Comparison of ENCODE assay signal across 15 cellular contexts in genomic region chr13:27112006-27112405, GRCh38. TPM values are rescaled to one million over a fixed set of nuclear protein-coding genes. Genes with fewer than 3 reads are reported as not detected.
DNase-seq lines count a peak whose midpoint lies in the region; ATAC-seq and TF ChIP-seq lines count a peak whose summit lies in the region.
"Had no signal": no experiment of that assay in that cellular context is flagged by ENCODE, and none has a peak within 500 bp of the region (broad histone marks: within the 10 kb centered on the region; RNA-seq: fewer than 3 reads in every experiment).

No MANE protein-coding gene starts in this region.

- CTCF ChIA-PET in Panc1 (lab: Charles Lee) (no interaction called here), SK-N-SH (lab: Yijun Ruan, JAX) (no interaction called here)

- H3K9me3 ChIP-seq in Panc1 (ENCODE audit: control insufficient read depth, insufficient read depth, low read depth, low read length) (no peaks in the 10 kb centered on the region), SK-N-SH (no peaks in the 10 kb centered on the region), lower lobe of right lung (no peaks in the 10 kb centered on the region)

- H3K4me3 Mint-ChIP-seq in activated T-cell treated with anti-CD3 and anti-CD28 coated beads, Interleukin-2, amount 50 U/mL, for 72 hours, result no peak overlapping the region
- H3K4me3 Mint-ChIP-seq in stimulated activated naive CD8-positive, alpha-beta T cell treated with anti-CD3 and anti-CD28 coated beads, Interleukin-15, amount 100 ng/mL, for 72 hours, result no peak overlapping the region
- H3K4me3 Mint-ChIP-seq: B cell; CD8-positive, alpha-beta T cell had no signal

- H3K9me3 Mint-ChIP-seq in activated T-cell treated with anti-CD3 and anti-CD28 coated beads, Interleukin-2, amount 50 U/mL, for 72 hours, result no peaks in the 10 kb centered on the region
- no peaks in the 10 kb centered on the region for H3K9me3 Mint-ChIP-seq in stimulated activated naive CD8-positive, alpha-beta T cell treated with anti-CD3 and anti-CD28 coated beads, Interleukin-15, amount 100 ng/mL, for 72 hours
- H3K9me3 Mint-ChIP-seq: CD8-positive, alpha-beta T cell had no signal

- no peak for TF ChIP-seq EP300 in SK-N-SH (IDR thresholded peaks at IDR 0.05; ENCODE audit: borderline replicate concordance in 1 of 2, low read depth in 1 of 2, low read length in 1 of 2)

- H3K36me3 ChIP-seq in Panc1 (ENCODE audit: control insufficient read depth, insufficient read depth, low read length), result peaks cover 9% of the 10 kb centered on the region
- peaks cover 16 to 18% of the 10 kb centered on the region in 2 experiments for H3K36me3 ChIP-seq in SK-N-SH (replicated peaks in 1 of 2; ENCODE audit: control insufficient read depth in 1 of 2, insufficient read depth in 2 of 2, low read length in 1 of 2)
- peaks cover 9% of the 10 kb centered on the region for H3K36me3 ChIP-seq in lower lobe of right lung

- no peak overlapping the region for H3K9ac ChIP-seq in SK-N-SH

- H4K20me1 ChIP-seq in SK-N-SH (ENCODE audit: insufficient read depth), result peaks cover 24% of the 10 kb centered on the region

- no peak overlapping the region for H3K4me2 ChIP-seq in SK-N-SH

- in situ Hi-C loops in Panc1 (cut with HindIII; ENCODE audit: low pct_unique_long_range_greater_than_20kb, low sequenced_read_pairs), result no loop called here

- POLR2A ChIA-PET in Panc1 (lab: Charles Lee) (interaction anchor here (0.7 kb wide), 1 partner anchor 46 kb away, joined by 3 read pairs; no protein-coding TSS in a partner anchor), SK-N-SH (lab: Yijun Ruan, JAX) (no interaction called here)

- no peak overlapping the region for H3K27ac Mint-ChIP-seq in activated T-cell treated with anti-CD3 and anti-CD28 coated beads, Interleukin-2, amount 50 U/mL, for 72 hours
- peak overlapping the region in 1 of 2 donors; percentile 57 for H3K27ac Mint-ChIP-seq in stimulated activated naive CD8-positive, alpha-beta T cell treated with anti-CD3 and anti-CD28 coated beads, Interleukin-15, amount 100 ng/mL, for 72 hours
- H3K27ac Mint-ChIP-seq: B cell; CD8-positive, alpha-beta T cell had no signal

- H3K27ac ChIP-seq in Panc1 (ENCODE audit: low read length) (peak overlapping the region; percentile 23; the same call in 1 of the 2 replicates), SK-N-SH (ENCODE audit: low read depth in 2 of 2, low read length in 1 of 2) (no peak overlapping the region), lower lobe of right lung (no peak overlapping the region)

- H3K4me1 Mint-ChIP-seq in activated T-cell treated with anti-CD3 and anti-CD28 coated beads, Interleukin-2, amount 50 U/mL, for 72 hours (ENCODE audit: low read depth), result peaks cover 33% of the 10 kb centered on the region
- H3K4me1 Mint-ChIP-seq in stimulated activated naive CD8-positive, alpha-beta T cell treated with anti-CD3 and anti-CD28 coated beads, Interleukin-15, amount 100 ng/mL, for 72 hours, result peaks cover 30% of the 10 kb centered on the region

- H3K27me3 Mint-ChIP-seq in activated T-cell treated with anti-CD3 and anti-CD28 coated beads, Interleukin-2, amount 50 U/mL, for 72 hours (ENCODE audit: low read depth), result no peaks in the 10 kb centered on the region
- H3K27me3 Mint-ChIP-seq in stimulated activated naive CD8-positive, alpha-beta T cell treated with anti-CD3 and anti-CD28 coated beads, Interleukin-15, amount 100 ng/mL, for 72 hours, result no peaks in the 10 kb centered on the region
- H3K27me3 Mint-ChIP-seq: B cell had no signal

- intact Hi-C loops in Panc1 (cut with micrococcal nuclease; ENCODE audit: unreplicated experiment) (no loop called here), lower lobe of right lung (cut with DNase I) (no loop called here)

- no peak overlapping the region for H2AFZ ChIP-seq in SK-N-SH (ENCODE audit: low read depth)

- peaks cover 2 to 9% of the 10 kb centered on the region in 2 donors for H3K36me3 Mint-ChIP-seq in activated T-cell treated with anti-CD3 and anti-CD28 coated beads, Interleukin-2, amount 50 U/mL, for 72 hours (ENCODE audit: insufficient read depth in 2 of 2)

- H3K27me3 ChIP-seq in Panc1 (ENCODE audit: control insufficient read depth, insufficient read depth, low read length), result no peaks in the 10 kb centered on the region
- H3K27me3 ChIP-seq in SK-N-SH (ENCODE audit: insufficient read depth), result no peaks in the 10 kb centered on the region
- H3K27me3 ChIP-seq in lower lobe of right lung (ENCODE audit: low read depth), result no peaks in the 10 kb centered on the region

- H3K79me2 ChIP-seq in SK-N-SH (ENCODE audit: insufficient read depth), result peaks cover 67% of the 10 kb centered on the region

- peak; percentile 51 to 85 for ATAC-seq in activated T-cell treated with anti-CD3 and anti-CD28 coated beads, Interleukin-2, amount 50 U/mL, for 72 hours (replicated peaks in 1 of 2)
- peak; percentile 56 for ATAC-seq in GM19438 (IDR thresholded peaks at IDR 0.05; ENCODE audit: low read depth, unreplicated experiment)
- ATAC-seq in Panc1, result no peak
- ATAC-seq in stimulated activated naive CD8-positive, alpha-beta T cell treated with anti-CD3 and anti-CD28 coated beads, Interleukin-15, amount 100 ng/mL, for 72 hours, result peak; percentile 80
- ATAC-seq in GM19452 (IDR thresholded peaks at IDR 0.05; ENCODE audit: unreplicated experiment), result no peak
- no peak for ATAC-seq in lower lobe of right lung
- ATAC-seq: CD8-positive, alpha-beta T cell had no signal

- peaks cover 12% of the 10 kb centered on the region for H3K4me1 ChIP-seq in Panc1 (ENCODE audit: control insufficient read depth, insufficient read depth, low read length)
- H3K4me1 ChIP-seq in SK-N-SH (ENCODE audit: control insufficient read depth in 1 of 2, insufficient read depth in 2 of 2, low read depth in 1 of 2, low read length in 1 of 2), result no peaks in the 10 kb centered on the region
- H3K4me1 ChIP-seq in lower lobe of right lung, result peaks cover 18% of the 10 kb centered on the region

- H3K9me2 ChIP-seq in SK-N-SH, result no peaks in the 10 kb centered on the region

- TF ChIP-seq CTCF in Panc1 (IDR thresholded peaks at IDR 0.05), result no peak
- TF ChIP-seq CTCF in SK-N-SH (IDR thresholded peaks at IDR 0.05), result no peak
- TF ChIP-seq CTCF in lower lobe of right lung (IDR thresholded peaks at IDR 0.05), result no peak

- H3F3A ChIP-seq in SK-N-SH (replicated peaks; ENCODE audit: insufficient read depth), result no peaks in the 10 kb centered on the region

- TF ChIP-seq RAD21 in SK-N-SH (IDR thresholded peaks at IDR 0.05; ENCODE audit: low read length), result no peak

- H3K4me3 ChIP-seq in Panc1 (ENCODE audit: low read depth in 2 of 2, low read length in 2 of 2) (no peak overlapping the region), SK-N-SH (ENCODE audit: low read depth in 2 of 2, low read length in 1 of 2) (no peak overlapping the region), lower lobe of right lung (no peak overlapping the region)

- BruUV-seq in Panc1 (replicated peaks; lab: Mats Ljungman, UMichigan), result no TSS peak

- no peak for DNase-seq in activated T-cell treated with anti-CD3 and anti-CD28 coated beads, Interleukin-2, amount 50 U/mL, for 72 hours
- no peak for DNase-seq in activated T-cell treated with anti-CD3 and anti-CD28 coated beads for 4 hours
- no peak for DNase-seq in Panc1 (ENCODE audit: low read depth, low spot score)
- DNase-seq in stimulated activated naive CD8-positive, alpha-beta T cell treated with anti-CD3 and anti-CD28 coated beads, Interleukin-15, amount 100 ng/mL, for 72 hours, result no peak
- no peak for DNase-seq in SK-N-SH
- no peak for DNase-seq in lower lobe of right lung
- DNase-seq: ACHN; CD8-positive, alpha-beta T cell; GF-D8; Karpas-422; NCI-H1105 treated with DMSO at 0.1 percent for 48 hours; NCI-H187 had no signal

TF ChIP-seq in SK-N-SH, 30 proteins besides CTCF, POLR2A, EP300 and RAD21:
- TF ChIP-seq RFX5 (IDR thresholded peaks at IDR 0.05; ENCODE audit: low read length), result no peak

RNA-seq across cellular contexts. Expression of gene USP12, which starts 59.6 kb away (rescaled TPM):
- 10 to 100 TPM; 39.6 to 57.3 TPM for total RNA-seq in activated T-cell treated with anti-CD3 and anti-CD28 coated beads, Interleukin-2, amount 50 U/mL, for 72 hours
- total RNA-seq in Panc1 (2021; ENCODE audit: unreplicated experiment), result 82.0 TPM
- 36.1 TPM for polyA plus RNA-seq in Panc1 (2012; ENCODE audit: insufficient read length)
- 5.0 and 6.3 TPM in 2 replicates for polyA plus RNA-seq in SK-N-SH (2012; rRNA removed)
- 9.3 and 12.2 TPM in 2 replicates for polyA plus RNA-seq in SK-N-SH (2012; cell fraction: cytosol; rRNA removed)
- polyA plus RNA-seq in SK-N-SH (2012; cell fraction: nucleus; rRNA removed), result 2.5 and 5.2 TPM in 2 replicates
- 36.7 TPM for total RNA-seq in lower lobe of right lung

Comparison
In these comparisons a context has a peak if more than half of its experiments do, and no peak if none do; other contexts are left out.
1. ATAC-seq: peak in activated T-cell treated with anti-CD3 and anti-CD28 coated beads, Interleukin-2, amount 50 U/mL, for 72 hours (2 of 2), GM19438 (single experiment) and stimulated activated naive CD8-positive, alpha-beta T cell treated with anti-CD3 and anti-CD28 coated beads, Interleukin-15, amount 100 ng/mL, for 72 hours (single experiment); none in Panc1 (single experiment), GM19452 (single experiment) and lower lobe of right lung (0 of 2).